8 cellular contexts compared by ENCODE assay signal in the genomic region with DNA sequence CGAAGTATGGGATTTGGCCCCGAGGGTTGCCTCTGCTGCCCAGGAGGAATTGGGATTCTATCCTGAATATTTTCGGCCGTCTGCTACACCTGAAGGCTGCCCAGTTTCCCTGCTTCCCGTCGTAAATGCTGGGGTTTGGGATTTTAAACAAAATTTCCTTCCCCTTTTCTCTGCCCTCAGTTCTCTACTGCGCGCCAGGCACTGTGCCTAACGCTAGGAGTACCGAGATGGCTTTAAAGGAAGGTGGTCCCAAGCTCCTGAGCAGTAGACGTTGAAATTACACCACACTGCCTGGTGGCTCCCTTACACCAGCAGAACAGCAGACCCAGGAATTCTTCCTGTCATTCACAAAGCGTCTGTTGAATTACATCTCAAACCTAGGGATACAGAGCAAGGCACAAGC. TPM values are rescaled to one million over a fixed set of nuclear protein-coding genes. Genes with fewer than 3 reads are reported as not detected.
DNase-seq lines count a peak whose midpoint lies in the region; ATAC-seq and TF ChIP-seq lines count a peak whose summit lies in the region.

No MANE protein-coding gene starts in this region.

- H3K79me2 ChIP-seq in OCI-LY1 (ENCODE audit: insufficient read depth, low read length): peaks cover 23% of the 10 kb centered on the region

- no peaks in the 10 kb centered on the region for H4K20me1 ChIP-seq in OCI-LY1 (ENCODE audit: insufficient read depth, low read length)

- no peak for ATAC-seq in HG03139 (IDR thresholded peaks at IDR 0.05; ENCODE audit: unreplicated experiment)

- H3K36me3 ChIP-seq in OCI-LY1 (ENCODE audit: insufficient read depth, low read length) (peaks cover 6% of the 10 kb centered on the region; the same call in 1 of the 2 replicates), colonic mucosa (no peaks in the 10 kb centered on the region)

- H3K27ac ChIP-seq in OCI-LY1 (ENCODE audit: low read depth, low read length, poor library complexity, severe bottlenecking) (no peak overlapping the region), colonic mucosa (no peak overlapping the region)

- H3K4me2 ChIP-seq in OCI-LY1 (ENCODE audit: low read length): peak overlapping the region; percentile 77

- peak overlapping the region; percentile 86 for H2AFZ ChIP-seq in OCI-LY1 (ENCODE audit: low read length)

- H3K9me3 ChIP-seq in OCI-LY1 (ENCODE audit: low read length) (no peaks in the 10 kb centered on the region), colonic mucosa (no peaks in the 10 kb centered on the region), mononuclear cell (ENCODE audit: low read depth, low read length) (no peaks in the 10 kb centered on the region)

- DNase-seq in NCI-H2171 treated with DMSO at 0.1 percent for 48 hours (lab: John Stamatoyannopoulos, UW) (peak; percentile 42), NCI-H2171 (lab: John Stamatoyannopoulos, UW) (no peak), colonic mucosa (no peak), superior temporal gyrus (ENCODE audit: extremely low spot score) (no peak)
- no peak for DNase-seq in activated effector memory CD4-positive, alpha-beta T cell treated with anti-CD3 and anti-CD28 coated beads, Interleukin-2, amount 50 U/mL, for 16 hours

- TF ChIP-seq CTCF in OCI-LY1 (IDR thresholded peaks at IDR 0.05; ENCODE audit: low read length) (no peak), colonic mucosa (IDR thresholded peaks at IDR 0.05) (no peak)

- intact Hi-C loops in colonic mucosa (cut with DNase I): loop anchor here (5.0 kb wide), 1 partner anchor 121 kb away; no protein-coding TSS in a partner anchor

- no peaks in the 10 kb centered on the region for H3K27me3 ChIP-seq in OCI-LY1 (ENCODE audit: insufficient read depth, low read length)
- H3K27me3 ChIP-seq in colonic mucosa: no peaks in the 10 kb centered on the region
- H3K27me3 ChIP-seq in mononuclear cell (ENCODE audit: insufficient read depth, low read length): no peaks in the 10 kb centered on the region

- H3K4me1 ChIP-seq in OCI-LY1 (ENCODE audit: insufficient read depth, low read length, severe bottlenecking) (peaks cover 22% of the 10 kb centered on the region), colonic mucosa (no peaks in the 10 kb centered on the region), mononuclear cell (ENCODE audit: insufficient read depth, low read length) (peaks cover 25% of the 10 kb centered on the region)

- H3K4me3 ChIP-seq in OCI-LY1 (ENCODE audit: low read depth, low read length, poor library complexity, severe bottlenecking): peak overlapping the region; percentile 91
- H3K4me3 ChIP-seq in colonic mucosa: peak overlapping the region; percentile 82
- H3K4me3 ChIP-seq in mononuclear cell (ENCODE audit: low read length): peak overlapping the region; percentile 67

- no peaks in the 10 kb centered on the region for H3K9me2 ChIP-seq in OCI-LY1 (ENCODE audit: low read depth, low read length)

- H3K9ac ChIP-seq in OCI-LY1 (ENCODE audit: low read length) (peak overlapping the region; percentile 61), colonic mucosa (ENCODE audit: low read depth in 2 of 2, low read length in 2 of 2) (peak overlapping the region in 1 of 2 donors; percentile 60)

- no peaks in the 10 kb centered on the region for H3F3A ChIP-seq in OCI-LY1 (ENCODE audit: insufficient read depth, low read length)

RNA-seq across cellular contexts. Expression of gene PRDM4, which starts 0.6 kb away (rescaled TPM):
- total RNA-seq in colonic mucosa: 10 to 100 TPM; 32.7 to 36.1 TPM
- 54.3 TPM for total RNA-seq in mononuclear cell

RNA-seq across cellular contexts. Expression of gene ASCL4, which starts 13.0 kb away (rescaled TPM):
- total RNA-seq in colonic mucosa: not detected
- not detected for total RNA-seq in mononuclear cell
